11 cellular contexts compared by ENCODE assay signal in the genomic region with DNA sequence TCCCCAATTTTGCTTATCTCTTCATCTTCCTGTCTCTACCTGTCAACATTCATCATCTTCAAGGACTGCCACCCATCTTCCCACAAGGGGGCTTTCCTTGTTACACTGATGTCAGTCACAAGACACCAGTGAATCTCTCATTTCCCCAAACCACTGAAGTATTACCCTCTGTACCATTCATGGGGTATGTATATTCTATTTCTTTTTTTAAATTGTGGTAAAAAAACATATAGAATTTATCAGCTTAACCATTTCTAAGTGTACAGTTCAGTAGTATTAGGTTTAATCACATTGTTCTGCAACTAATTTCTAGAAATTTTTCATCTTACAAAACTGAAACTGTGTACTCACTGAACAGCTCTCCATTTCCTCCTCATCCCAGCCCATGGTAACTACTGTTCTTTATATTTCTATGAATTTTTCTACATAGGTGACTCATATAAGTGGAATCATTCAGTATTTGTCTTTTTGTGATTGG.
A peak's percentile ranks its signal among the peaks of the same experiment; 100 is the strongest.
DNase-seq lines count a peak whose midpoint lies in the region; ATAC-seq, FAIRE-seq and TF ChIP-seq lines count a peak whose summit lies in the region.
"Had no signal": no experiment of that assay in that cellular context is flagged by ENCODE, and none has a peak within 500 bp of the region (broad histone marks: within the 10 kb centered on the region; RNA-seq: fewer than 3 reads in every experiment).

No MANE protein-coding gene starts in this region.

- in situ Hi-C loops in GM12878 (cut with MboI), result no loop called here

- TF ChIP-seq CTCF in GM12878 (IDR thresholded peaks at IDR 0.05 in 2 of 3, conservative IDR thresholded peaks at IDR 0.05 in 1 of 3; ENCODE audit: control insufficient read depth in 2 of 3, extremely low read depth in 1 of 3, insufficient read depth in 1 of 3, low read depth in 3 of 3, low read length in 3 of 3), result no peak
- no peak for TF ChIP-seq CTCF in psoas muscle (IDR thresholded peaks at IDR 0.05)

- no peaks in the 10 kb centered on the region for H3K36me3 ChIP-seq in GM12878 (ENCODE audit: control insufficient read depth in 2 of 2, insufficient read depth in 2 of 2, low read length in 1 of 2)
- H3K36me3 ChIP-seq in psoas muscle (ENCODE audit: insufficient read depth in 1 of 2, low read depth in 1 of 2), result no peaks in the 10 kb centered on the region

- H3K27ac ChIP-seq in GM12878 (ENCODE audit: control insufficient read depth, insufficient read depth) (peak overlapping the region; percentile 77; the same call in 1 of the 2 replicates), psoas muscle (no peak overlapping the region)

- DNase-seq in GM12878 (ENCODE audit: low read depth, low spot score) (peak; percentile 69), NCI-H748 treated with DMSO at 0.1 percent for 48 hours (lab: John Stamatoyannopoulos, UW) (no peak), GM19238 (ENCODE audit: insufficient read length, low spot score) (no peak), psoas muscle (no peak)
- no peak for DNase-seq in activated CD4-positive, CD25-positive, alpha-beta regulatory T cell treated with anti-CD3 and anti-CD28 coated beads, Interleukin-2, amount 50 U/mL, for 72 hours
- DNase-seq: kidney glomerular epithelial cell, NCI-H1092 treated with DMSO at 0.1 percent for 48 hours had no signal

- H3K27me3 ChIP-seq in GM12878 (replicated peaks in 1 of 2; ENCODE audit: control insufficient read depth in 2 of 2, insufficient read depth in 2 of 2, low read length in 1 of 2) (no peaks in the 10 kb centered on the region), psoas muscle (ENCODE audit: insufficient read depth in 3 of 3, low read length in 2 of 3) (no peaks in the 10 kb centered on the region)

- no peak for TF ChIP-seq RAD21 in GM12878 (IDR thresholded peaks at IDR 0.05; ENCODE audit: insufficient read depth, low read depth, low read length)

- H3K9ac ChIP-seq in GM12878 (ENCODE audit: control insufficient read depth, insufficient read depth, low read length), result no peak overlapping the region

- no TSS peak for BruUV-seq in GM12878 (replicated peaks; lab: Mats Ljungman, UMichigan)

- H4K20me1 ChIP-seq in GM12878 (ENCODE audit: control insufficient read depth, insufficient read depth), result no peaks in the 10 kb centered on the region

- H3K79me2 ChIP-seq in GM12878 (ENCODE audit: control insufficient read depth, insufficient read depth, low read length), result no peaks in the 10 kb centered on the region

- H3K4me2 ChIP-seq in GM12878 (ENCODE audit: control insufficient read depth, insufficient read depth), result no peak overlapping the region

- H3K4me3 ChIP-seq in GM12878 (no peak overlapping the region), psoas muscle (no peak overlapping the region)

- no peaks in the 10 kb centered on the region for H3K9me3 ChIP-seq in GM12878 (replicated peaks; ENCODE audit: control insufficient read depth, insufficient read depth, low read length)
- no peaks in the 10 kb centered on the region for H3K9me3 ChIP-seq in psoas muscle

- peak; percentile 83 for FAIRE-seq in GM12878 (lab: Jason Lieb, UNC)
- FAIRE-seq: colon had no signal

- TF ChIP-seq EP300 in GM12878 (IDR thresholded peaks at IDR 0.05; ENCODE audit: borderline replicate concordance in 1 of 2, control insufficient read depth in 1 of 2, low read depth in 2 of 2, low read length in 2 of 2), result peak; percentile 82 to 92; a peak in 3 of 4 replicates

- H2AFZ ChIP-seq in GM12878 (ENCODE audit: control insufficient read depth, low read depth, low read length), result no peak overlapping the region; the same call in 1 of the 2 replicates

- intact Hi-C loops in GM12878 (cut with micrococcal nuclease; ENCODE audit: unreplicated experiment) (loop anchor here (2.0 to 5.0 kb wide), 2 partner anchors 27 to 448 kb away; a partner anchor contains a TSS), psoas muscle (cut with DNase I) (no loop called here)

- H3K4me1 ChIP-seq in GM12878 (ENCODE audit: control insufficient read depth, insufficient read depth, low read length) (peaks cover 27% of the 10 kb centered on the region), psoas muscle (peaks cover 12% of the 10 kb centered on the region)

- SMC1A ChIA-PET in GM12878 (lab: Charles Lee; ENCODE audit: uncharacterized antibody, unreplicated experiment), result interaction anchor here (0.5 to 2.7 kb wide), 8 partner anchors 13 to 650 kb away, joined by 3 to 10 read pairs (median 3); no protein-coding TSS in a partner anchor

- RAD21 ChIA-PET in GM12878 (lab: Charles Lee; ENCODE audit: unreplicated experiment), result interaction anchor here (0.6 kb wide), 1 partner anchor 73 kb away, joined by 3 read pairs; no protein-coding TSS in a partner anchor

- CTCF ChIA-PET in GM12878 (lab: Yijun Ruan, JAX), result interaction anchor here (0.9 kb wide), 2 partner anchors 27 to 30 kb away, joined by 3 read pairs; no protein-coding TSS in a partner anchor

- TF ChIP-seq POLR2A in GM18505 (IDR thresholded peaks at IDR 0.05; ENCODE audit: borderline replicate concordance, extremely low read depth, insufficient read depth, insufficient read length) (no peak), GM12878 (IDR thresholded peaks at IDR 0.05; ENCODE audit: low read depth, low read length) (no peak)

- POLR2A ChIA-PET in GM12878 (lab: Charles Lee), result interaction anchor here (0.5 to 0.7 kb wide), 2 partner anchors 49 to 50 kb away, joined by 5 to 6 read pairs; no protein-coding TSS in a partner anchor

- ATAC-seq in GM18505 (IDR thresholded peaks at IDR 0.05; ENCODE audit: unreplicated experiment), result peak; percentile 81
- peak; percentile 81 for ATAC-seq in GM21367 (IDR thresholded peaks at IDR 0.05; ENCODE audit: unreplicated experiment)
- peak; percentile 60 for ATAC-seq in HG03139 (IDR thresholded peaks at IDR 0.05; ENCODE audit: unreplicated experiment)
- ATAC-seq in GM12878, result peak; percentile 84
- ATAC-seq in psoas muscle, result no peak

TF ChIP-seq in GM12878, 131 proteins besides CTCF, POLR2A, EP300 and RAD21 (continues in another document):
- TF ChIP-seq BHLHE40 (IDR thresholded peaks at IDR 0.05; ENCODE audit: borderline replicate concordance in 1 of 2, low read depth in 2 of 2, low read length in 1 of 2) (peak; percentile 69 to 80), SREBF2 (IDR thresholded peaks at IDR 0.05; ENCODE audit: low read length) (no peak), CHD2 (IDR thresholded peaks at IDR 0.05; ENCODE audit: borderline replicate concordance, low read depth, low read length) (0 out of 2 replicates have a peak, but pooled peaks have one; percentile 22), ASH2L (IDR thresholded peaks at IDR 0.05; ENCODE audit: borderline replicate concordance, low read depth) (no peak), DPF2 (IDR thresholded peaks at IDR 0.05) (peak; percentile 94), TCF12 (IDR thresholded peaks at IDR 0.05; ENCODE audit: low read depth, low read length) (no peak), SP1 (IDR thresholded peaks at IDR 0.05; ENCODE audit: low read depth, low read length) (no peak), FOS (IDR thresholded peaks at IDR 0.05; ENCODE audit: borderline replicate concordance, extremely low read depth, insufficient read length) (no peak), SUPT20H (IDR thresholded peaks at IDR 0.05; ENCODE audit: borderline replicate concordance, control insufficient read depth, low read depth, low read length) (no peak)
- TF ChIP-seq, protein P1, sequence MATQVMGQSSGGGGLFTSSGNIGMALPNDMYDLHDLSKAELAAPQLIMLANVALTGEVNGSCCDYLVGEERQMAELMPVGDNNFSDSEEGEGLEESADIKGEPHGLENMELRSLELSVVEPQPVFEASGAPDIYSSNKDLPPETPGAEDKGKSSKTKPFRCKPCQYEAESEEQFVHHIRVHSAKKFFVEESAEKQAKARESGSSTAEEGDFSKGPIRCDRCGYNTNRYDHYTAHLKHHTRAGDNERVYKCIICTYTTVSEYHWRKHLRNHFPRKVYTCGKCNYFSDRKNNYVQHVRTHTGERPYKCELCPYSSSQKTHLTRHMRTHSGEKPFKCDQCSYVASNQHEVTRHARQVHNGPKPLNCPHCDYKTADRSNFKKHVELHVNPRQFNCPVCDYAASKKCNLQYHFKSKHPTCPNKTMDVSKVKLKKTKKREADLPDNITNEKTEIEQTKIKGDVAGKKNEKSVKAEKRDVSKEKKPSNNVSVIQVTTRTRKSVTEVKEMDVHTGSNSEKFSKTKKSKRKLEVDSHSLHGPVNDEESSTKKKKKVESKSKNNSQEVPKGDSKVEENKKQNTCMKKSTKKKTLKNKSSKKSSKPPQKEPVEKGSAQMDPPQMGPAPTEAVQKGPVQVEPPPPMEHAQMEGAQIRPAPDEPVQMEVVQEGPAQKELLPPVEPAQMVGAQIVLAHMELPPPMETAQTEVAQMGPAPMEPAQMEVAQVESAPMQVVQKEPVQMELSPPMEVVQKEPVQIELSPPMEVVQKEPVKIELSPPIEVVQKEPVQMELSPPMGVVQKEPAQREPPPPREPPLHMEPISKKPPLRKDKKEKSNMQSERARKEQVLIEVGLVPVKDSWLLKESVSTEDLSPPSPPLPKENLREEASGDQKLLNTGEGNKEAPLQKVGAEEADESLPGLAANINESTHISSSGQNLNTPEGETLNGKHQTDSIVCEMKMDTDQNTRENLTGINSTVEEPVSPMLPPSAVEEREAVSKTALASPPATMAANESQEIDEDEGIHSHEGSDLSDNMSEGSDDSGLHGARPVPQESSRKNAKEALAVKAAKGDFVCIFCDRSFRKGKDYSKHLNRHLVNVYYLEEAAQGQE (IDR thresholded peaks at IDR 0.05; ENCODE audit: low read depth, low read length), result no peak
- TF ChIP-seq, protein P2, sequence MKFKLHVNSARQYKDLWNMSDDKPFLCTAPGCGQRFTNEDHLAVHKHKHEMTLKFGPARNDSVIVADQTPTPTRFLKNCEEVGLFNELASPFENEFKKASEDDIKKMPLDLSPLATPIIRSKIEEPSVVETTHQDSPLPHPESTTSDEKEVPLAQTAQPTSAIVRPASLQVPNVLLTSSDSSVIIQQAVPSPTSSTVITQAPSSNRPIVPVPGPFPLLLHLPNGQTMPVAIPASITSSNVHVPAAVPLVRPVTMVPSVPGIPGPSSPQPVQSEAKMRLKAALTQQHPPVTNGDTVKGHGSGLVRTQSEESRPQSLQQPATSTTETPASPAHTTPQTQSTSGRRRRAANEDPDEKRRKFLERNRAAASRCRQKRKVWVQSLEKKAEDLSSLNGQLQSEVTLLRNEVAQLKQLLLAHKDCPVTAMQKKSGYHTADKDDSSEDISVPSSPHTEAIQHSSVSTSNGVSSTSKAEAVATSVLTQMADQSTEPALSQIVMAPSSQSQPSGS (IDR thresholded peaks at IDR 0.05; ENCODE audit: low read length), result peak; percentile 78

Comparison
In these comparisons a context has a peak if more than half of its experiments do, and no peak if none do; other contexts are left out.
1. ATAC-seq: peak in GM18505 (single experiment), GM21367 (single experiment), HG03139 (single experiment) and GM12878 (single experiment); none in psoas muscle (0 of 4).